In genomic region chr20:60748086-60748485, GRCh38 we compare ENCODE assay signal across 33 cellular contexts.
"Had no signal": no experiment of that assay in that cellular context is flagged by ENCODE, and none has a peak within 500 bp of the region (broad histone marks: within the 10 kb centered on the region; RNA-seq: fewer than 3 reads in every experiment).

No MANE protein-coding gene starts in this region.

- DNase-seq: Karpas-422, Kasumi-1, KG1, MG63, MM.1S, MV-4-11, NCI-H1048, NCI-H1092, NCI-H1092 treated with DMSO at 0.1 percent for 48 hours, NCI-H1105, NCI-H1105 treated with DMSO at 0.1 percent for 48 hours, NCI-H1417, NCI-H1417 treated with DMSO at 0.1 percent for 48 hours, NCI-H1436, NCI-H1436 treated with DMSO at 0.1 percent for 48 hours, NCI-H146, NCI-H1694, NCI-H1694 treated with DMSO at 0.1 percent for 48 hours, NCI-H187, NCI-H187 treated with DMSO at 0.1 percent for 48 hours, NCI-H1930, NCI-H2029, NCI-H2029 treated with DMSO at 0.1 percent for 48 hours, NCI-H2081, NCI-H2081 treated with DMSO at 0.1 percent for 48 hours, NCI-H2107, NCI-H2171, NCI-H2171 treated with DMSO at 0.1 percent for 48 hours, NCI-H2227 treated with DMSO at 0.1 percent for 48 hours, NCI-H226, NCI-H345, NCI-H446, NCI-H446 treated with DMSO at 0.1 percent for 48 hours had no signal
